In the genomic region with DNA sequence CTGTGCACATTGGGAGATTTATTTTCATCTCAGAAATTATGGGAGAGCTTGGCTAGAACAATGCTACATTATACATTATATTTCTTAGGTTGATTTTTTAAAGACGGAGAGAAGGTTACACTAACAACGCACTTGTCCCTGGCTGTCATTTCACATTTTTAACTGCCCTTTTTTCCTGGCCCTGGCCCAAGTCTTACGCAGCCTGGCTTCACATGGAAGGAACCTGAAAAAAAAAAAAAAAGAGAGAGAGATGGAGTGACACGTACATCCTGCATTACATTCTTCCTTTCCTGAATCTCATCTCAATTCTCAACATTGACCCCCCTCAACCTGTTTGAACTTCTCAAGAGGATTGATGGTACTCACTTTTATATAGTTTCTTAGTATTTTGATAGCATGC, we compare ENCODE assay signal across 3 cellular contexts. TPM values are rescaled to one million over a fixed set of nuclear protein-coding genes. Genes with fewer than 3 reads are reported as not detected.
"Had no signal": no experiment of that assay in that cellular context is flagged by ENCODE, and none has a peak within 500 bp of the region (broad histone marks: within the 10 kb centered on the region; RNA-seq: fewer than 3 reads in every experiment).

No MANE protein-coding gene starts in this region.

RNA-seq across cellular contexts. Expression of gene FCGR3B, which starts 20.8 kb away (rescaled TPM):
- total RNA-seq: activated CD8-positive, alpha-beta T cell treated with anti-CD3 and anti-CD28 coated beads, Interleukin-2, amount 10 ng/mL, durations not matched to agents 7 days and 5 days; HepG2; SK-MEL-5 had no signal

RNA-seq across cellular contexts. Expression of gene FCGR2B, which starts 52.7 kb away (rescaled TPM):
- total RNA-seq: activated CD8-positive, alpha-beta T cell treated with anti-CD3 and anti-CD28 coated beads, Interleukin-2, amount 10 ng/mL, durations not matched to agents 7 days and 5 days; HepG2 had no signal
